8 cellular contexts compared by ENCODE assay signal in the genomic region with DNA sequence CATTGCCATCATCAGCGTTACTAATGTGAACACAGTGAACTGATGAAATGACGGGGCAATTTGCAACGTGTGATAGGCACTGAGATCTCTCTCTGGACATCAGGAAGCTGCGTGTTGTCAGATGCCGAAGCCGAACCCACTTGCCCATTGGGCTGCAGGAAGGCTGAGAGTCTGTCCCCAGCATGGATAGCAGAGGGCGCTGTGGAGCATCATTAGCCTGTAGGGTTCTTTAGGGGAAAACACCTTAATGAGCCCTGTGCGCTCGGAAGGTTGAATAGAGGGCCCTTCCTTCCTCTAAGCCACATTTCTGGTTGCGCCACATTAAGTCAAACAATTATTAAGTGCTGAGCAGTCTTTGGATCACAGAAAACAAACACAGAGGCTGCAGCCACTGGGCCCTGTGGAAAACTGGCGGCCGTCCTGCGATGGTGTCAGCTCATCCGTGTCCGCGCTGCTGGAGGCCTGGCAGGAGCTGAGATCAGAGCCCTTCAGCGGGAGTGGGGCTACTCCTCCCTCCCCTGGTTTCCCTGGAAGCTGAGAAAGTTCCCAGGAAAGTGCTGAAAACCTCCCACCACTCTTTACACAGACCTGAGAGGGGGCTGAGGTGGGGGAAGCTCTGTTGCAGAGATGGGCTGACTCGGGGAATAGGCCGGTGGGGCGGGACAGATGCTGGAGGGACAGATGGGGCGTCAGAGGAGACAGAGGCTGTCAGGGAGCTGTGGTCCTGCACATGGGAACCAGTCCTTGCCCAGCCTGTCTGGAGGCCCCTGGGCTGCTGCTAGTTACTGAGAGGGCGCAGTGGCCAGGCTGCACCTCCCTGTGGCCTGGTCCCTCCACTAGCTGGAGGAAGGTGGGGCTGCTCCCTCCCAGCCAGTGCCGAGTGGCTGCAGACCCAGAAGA. TPM values are rescaled to one million over a fixed set of nuclear protein-coding genes. Genes with fewer than 3 reads are reported as not detected.
DNase-seq lines count a peak whose midpoint lies in the region; ATAC-seq, FAIRE-seq and TF ChIP-seq lines count a peak whose summit lies in the region.

No MANE protein-coding gene starts in this region.

- DNase-seq in GM18507 (ENCODE audit: extremely low spot score, insufficient read length, low read depth) (no peak), NCI-H2171 (lab: John Stamatoyannopoulos, UW) (peak; percentile 34), activated B cell treated with CpG ODN at 0.5 μM for 24 hours (peak; percentile 61), bronchial epithelial cell (ENCODE audit: low read depth) (peak; percentile 81), kidney epithelial cell (ENCODE audit: low read depth) (peak; percentile 69)
- peak; percentile 79 for DNase-seq in stimulated activated CD4-positive, alpha-beta T cell treated with anti-CD3 and anti-CD28 coated beads, Interleukin-2, amount 100 ng/mL, for 4 hours (ENCODE audit: low read depth)

- H3K27me3 ChIP-seq in bronchial epithelial cell (ENCODE audit: control insufficient read depth, insufficient read depth, low read length), result no peaks in the 10 kb centered on the region
- peaks cover 3% of the 10 kb centered on the region for H3K27me3 ChIP-seq in kidney epithelial cell (ENCODE audit: control insufficient read depth, insufficient read depth, low read length)

- H3K36me3 Mint-ChIP-seq in activated B cell treated with CpG ODN at 0.5 μM for 24 hours (ENCODE audit: low read depth), result no peaks in the 10 kb centered on the region

- H3K9me3 Mint-ChIP-seq in activated B cell treated with CpG ODN at 0.5 μM for 24 hours, result peaks cover 2% of the 10 kb centered on the region

- no peak overlapping the region for H3K4me3 Mint-ChIP-seq in activated B cell treated with CpG ODN at 0.5 μM for 24 hours

- POLR2A ChIA-PET in activated B cell treated with CpG ODN at 0.5 μM for 24 hours (lab: Charles Lee), result interaction anchor here (0.6 to 1.0 kb wide), 2 partner anchors 198 to 226 kb away, joined by 3 to 4 read pairs; no protein-coding TSS in a partner anchor

- H3K27me3 Mint-ChIP-seq in activated B cell treated with CpG ODN at 0.5 μM for 24 hours, result peaks cover 13% of the 10 kb centered on the region

- H3K4me3 ChIP-seq in bronchial epithelial cell (ENCODE audit: low read depth, low read length), result no peak overlapping the region
- no peak overlapping the region for H3K4me3 ChIP-seq in kidney epithelial cell (ENCODE audit: low read depth, low read length)

- CTCF ChIA-PET in activated B cell treated with CpG ODN at 0.5 μM for 24 hours (lab: Charles Lee), result interaction anchor here (0.8 to 4.1 kb wide), 8 partner anchors 27 to 199 kb away, joined by 3 to 39 read pairs (median 4); no protein-coding TSS in a partner anchor

- FAIRE-seq in GM18507 (lab: Jason Lieb, UNC) (peak; percentile 71), bronchial epithelial cell (lab: Jason Lieb, UNC) (no peak)

- peaks cover 10% of the 10 kb centered on the region for H3K4me1 Mint-ChIP-seq in activated B cell treated with CpG ODN at 0.5 μM for 24 hours

- no peaks in the 10 kb centered on the region for H3K36me3 ChIP-seq in bronchial epithelial cell (ENCODE audit: control insufficient read depth, insufficient read depth, low read length)
- no peaks in the 10 kb centered on the region for H3K36me3 ChIP-seq in kidney epithelial cell (ENCODE audit: control insufficient read depth, insufficient read depth, low read length)

- no peak overlapping the region for H3K27ac Mint-ChIP-seq in activated B cell treated with CpG ODN at 0.5 μM for 24 hours

- ATAC-seq in activated B cell treated with CpG ODN at 0.5 μM for 24 hours (ENCODE audit: low read depth) (peak; percentile 100), GM19328 (IDR thresholded peaks at IDR 0.05; ENCODE audit: unreplicated experiment) (no peak), GM21786 (IDR thresholded peaks at IDR 0.05; ENCODE audit: unreplicated experiment) (no peak)

- TF ChIP-seq CTCF in activated B cell treated with CpG ODN at 0.5 μM for 24 hours (IDR thresholded peaks at IDR 0.05) (no peak), bronchial epithelial cell (IDR thresholded peaks at IDR 0.05; ENCODE audit: insufficient read depth, low read length, severe bottlenecking) (peak; percentile 88), kidney epithelial cell (IDR thresholded peaks at IDR 0.05; ENCODE audit: insufficient read depth, low read length, poor library complexity, severe bottlenecking) (peak; percentile 81)

- intact Hi-C loops in activated B cell treated with CpG ODN at 0.5 μM for 24 hours (cut with micrococcal nuclease), result loop anchor here (1.0 to 10.0 kb wide), 4 partner anchors 112 to 477 kb away; no protein-coding TSS in a partner anchor

RNA-seq across cellular contexts. Expression of a gene that starts 12.7 kb away (rescaled TPM):
- total RNA-seq in activated B cell treated with CpG ODN at 0.5 μM for 24 hours (not detected in 2 replicates), bronchial epithelial cell (not detected in 2 replicates), kidney epithelial cell (not detected in 2 replicates)

RNA-seq across cellular contexts. Expression of a gene that starts 22.9 kb away (rescaled TPM):
- total RNA-seq in activated B cell treated with CpG ODN at 0.5 μM for 24 hours (not detected in 2 replicates), bronchial epithelial cell (0.26 and 0.64 TPM in 2 replicates), kidney epithelial cell (0.17 and 0.21 TPM in 2 replicates)

RNA-seq across cellular contexts. Expression of a gene that starts 28.3 kb away (rescaled TPM):
- total RNA-seq in activated B cell treated with CpG ODN at 0.5 μM for 24 hours, result not detected in 2 replicates
- total RNA-seq in bronchial epithelial cell, result not detected in 2 replicates
- not detected in 2 replicates for total RNA-seq in kidney epithelial cell

RNA-seq across cellular contexts. Expression of a gene that starts 57.8 kb away (rescaled TPM):
- 0.22 TPM in 1 of 2 replicates, not detected in the other for total RNA-seq in activated B cell treated with CpG ODN at 0.5 μM for 24 hours
- total RNA-seq in bronchial epithelial cell, result under 0.01 TPM in 1 of 2 replicates, not detected in the other
- total RNA-seq in kidney epithelial cell, result 3.8 and 4.1 TPM in 2 replicates
